In genomic region chr12:127355061-127355820, GRCh38 we compare ENCODE assay signal across 12 cellular contexts.
DNase-seq lines count a peak whose midpoint lies in the region; ATAC-seq and TF ChIP-seq lines count a peak whose summit lies in the region.
"Had no signal": no experiment of that assay in that cellular context is flagged by ENCODE, and none has a peak within 500 bp of the region (broad histone marks: within the 10 kb centered on the region; RNA-seq: fewer than 3 reads in every experiment).

No MANE protein-coding gene starts in this region.

- no peak for TF ChIP-seq POLR2A in Peyer's patch (IDR thresholded peaks at IDR 0.05)

- no peaks in the 10 kb centered on the region for H3K9me3 ChIP-seq in Peyer's patch
- H3K9me3 ChIP-seq: uterus had no signal

- CTCF ChIA-PET in AG04449 (lab: Yijun Ruan, JAX): interaction anchor here (0.6 to 4.8 kb wide), 16 partner anchors 8 to 323 kb away, joined by 3 to 67 read pairs (median 4); no protein-coding TSS in a partner anchor

- no peaks in the 10 kb centered on the region for H3K4me1 ChIP-seq in Peyer's patch
- H3K4me1 ChIP-seq: uterus had no signal

- no peaks in the 10 kb centered on the region for H3K36me3 ChIP-seq in Peyer's patch
- H3K36me3 ChIP-seq: uterus had no signal

- POLR2A ChIA-PET in AG04449 (lab: Yijun Ruan, JAX): no interaction called here

- H3K27ac ChIP-seq in Peyer's patch: no peak overlapping the region
- no peak overlapping the region for H3K27ac ChIP-seq in coronary artery
- H3K27ac ChIP-seq: uterus had no signal

- no peaks in the 10 kb centered on the region for H3K27me3 ChIP-seq in Peyer's patch
- H3K27me3 ChIP-seq: uterus had no signal

- TF ChIP-seq CTCF in AG04449 (IDR thresholded peaks at IDR 0.05; ENCODE audit: insufficient read depth, low read length, missing control alignments) (peak; percentile 64), Peyer's patch (IDR thresholded peaks at IDR 0.05) (no peak), coronary artery (IDR thresholded peaks at IDR 0.05) (no peak)

- ATAC-seq in GM18867 (IDR thresholded peaks at IDR 0.05; ENCODE audit: unreplicated experiment) (peak; percentile 71), HG02571 (IDR thresholded peaks at IDR 0.05; ENCODE audit: unreplicated experiment) (no peak)

- H3K4me3 ChIP-seq in AG04449 (ENCODE audit: low read depth, low read length) (no peak overlapping the region), Peyer's patch (no peak overlapping the region), coronary artery (no peak overlapping the region)
- H3K4me3 ChIP-seq: uterus had no signal

- DNase-seq in AG04449 (ENCODE audit: low read depth, low spot score) (no peak), RPMI8226 (peak; percentile 36), globus pallidus (ENCODE audit: low spot score) (peak; percentile 2), Peyer's patch (no peak), coronary artery (ENCODE audit: low spot score) (no peak), NCI-H128 (lab: John Stamatoyannopoulos, UW; ENCODE audit: unreplicated experiment) (no peak)
- DNase-seq: activated CD8-positive, alpha-beta memory T cell treated with anti-CD3 and anti-CD28 coated beads, Interleukin-2, amount 50 U/mL, for 48 hours; DMS79 treated with DMSO at 0.1 percent for 48 hours; Right ventricle myocardium superior; uterus had no signal

Comparison
In these comparisons a context has a peak if more than half of its experiments do, and no peak if none do; other contexts are left out.
1. DNase-seq: peak in RPMI8226 (single experiment) and globus pallidus (single experiment); none in AG04449 (single experiment), Peyer's patch (0 of 3), coronary artery (single experiment) and NCI-H128 (single experiment).